Comparison of ENCODE assay signal across 16 cellular contexts in genomic region chr1:1334835-1335234, GRCh38.
"Had no signal": no experiment of that assay in that cellular context is flagged by ENCODE, and none has a peak within 500 bp of the region (broad histone marks: within the 10 kb centered on the region; RNA-seq: fewer than 3 reads in every experiment).

No MANE protein-coding gene starts in this region.

- FAIRE-seq: colon had no signal

- DNase-seq: activated B cell treated with CpG ODN at 0.5 μM for 24 hours; activated CD4-positive, alpha-beta T cell treated with anti-CD3 and anti-CD28 coated beads, Interleukin-2, amount 10 ng/mL, durations not matched to agents 7 days and 5 days; activated naive CD4-positive, alpha-beta T cell treated with anti-CD3 and anti-CD28 coated beads, Interleukin-2, amount 10 ng/mL, durations not matched to agents 7 days and 5 days; activated T-cell treated with anti-CD3 and anti-CD28 coated beads for 4 hours; effector CD4-positive, alpha-beta T cell; naive thymus-derived CD4-positive, alpha-beta T cell; nucleus accumbens; right cardiac atrium; T-helper 1 cell; transverse colon had no signal

- ATAC-seq: activated T-helper 17 cell treated with anti-CD3 and anti-CD28 coated beads, Interleukin-2, amount 50 U/mL, for 72 hours; gastroesophageal sphincter; naive thymus-derived CD4-positive, alpha-beta T cell; right cardiac atrium; stimulated activated memory B cell treated with anti-CD40 and anti-IgM and Interleukin-4, amounts not matched to agents 10 μg/mL and 1 μg/mL and 100 μg/mL, for 72 hours had no signal

- H3K4me3 ChIP-seq: gastroesophageal sphincter, hepatocyte, lung, transverse colon had no signal

- H3K4me2 ChIP-seq: hepatocyte had no signal

- H3K9me3 ChIP-seq: gastroesophageal sphincter, transverse colon had no signal

- H3K27me3 ChIP-seq: gastroesophageal sphincter, hepatocyte had no signal

- H3K79me2 ChIP-seq: hepatocyte had no signal

- H2AFZ ChIP-seq: hepatocyte had no signal

- H3K27ac ChIP-seq: gastroesophageal sphincter, hepatocyte, transverse colon had no signal
